ENCODE assay signal across 1 cellular context in the genomic region with DNA sequence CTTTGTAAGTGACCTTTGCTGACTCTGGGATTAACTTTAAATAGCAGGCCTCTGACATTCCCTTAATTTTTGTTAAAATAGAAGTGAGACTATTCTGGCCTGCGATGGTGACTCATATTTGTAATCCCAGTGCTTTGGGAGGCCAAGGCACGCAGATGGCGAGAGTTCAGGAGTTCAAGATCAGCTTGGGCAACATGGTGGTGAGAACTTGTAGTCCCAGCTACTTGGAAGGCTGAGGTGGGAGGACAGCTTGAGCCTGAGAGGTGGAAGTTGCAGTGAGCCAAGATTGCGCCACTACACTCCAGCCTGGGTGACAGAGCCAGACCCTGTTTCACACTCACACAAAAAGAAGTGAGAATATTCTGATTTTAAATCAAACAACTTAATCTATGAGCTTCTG.
A peak's percentile ranks its signal among the peaks of the same experiment; 100 is the strongest.
TF ChIP-seq lines count a peak whose summit lies in the region.

No MANE protein-coding gene starts in this region.

TF ChIP-seq in IMR-90, 13 proteins besides CTCF, POLR2A, EP300 and RAD21 (continued from another document):
- TF ChIP-seq NFE2L2 (IDR thresholded peaks at IDR 0.05; ENCODE audit: low read depth, low read length), result no peak
- TF ChIP-seq, protein P1, sequence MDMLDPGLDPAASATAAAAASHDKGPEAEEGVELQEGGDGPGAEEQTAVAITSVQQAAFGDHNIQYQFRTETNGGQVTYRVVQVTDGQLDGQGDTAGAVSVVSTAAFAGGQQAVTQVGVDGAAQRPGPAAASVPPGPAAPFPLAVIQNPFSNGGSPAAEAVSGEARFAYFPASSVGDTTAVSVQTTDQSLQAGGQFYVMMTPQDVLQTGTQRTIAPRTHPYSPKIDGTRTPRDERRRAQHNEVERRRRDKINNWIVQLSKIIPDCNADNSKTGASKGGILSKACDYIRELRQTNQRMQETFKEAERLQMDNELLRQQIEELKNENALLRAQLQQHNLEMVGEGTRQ (IDR thresholded peaks at IDR 0.05; ENCODE audit: low read depth, low read length), result no peak
- no peak for TF ChIP-seq CHD1 (IDR thresholded peaks at IDR 0.05; ENCODE audit: low read depth, low read length)
- no peak for TF ChIP-seq MAZ (IDR thresholded peaks at IDR 0.05; ENCODE audit: borderline replicate concordance, low read depth, low read length)
- no peak for TF ChIP-seq MXI1 (IDR thresholded peaks at IDR 0.05; ENCODE audit: borderline replicate concordance, low read depth, low read length)
- TF ChIP-seq CEBPB (IDR thresholded peaks at IDR 0.05; ENCODE audit: low read depth, low read length), result peak; percentile 65
- no peak for TF ChIP-seq BHLHE40 (IDR thresholded peaks at IDR 0.05; ENCODE audit: low read depth, low read length)
